Comparison of ENCODE assay signal across 1 cellular context in the genomic region with DNA sequence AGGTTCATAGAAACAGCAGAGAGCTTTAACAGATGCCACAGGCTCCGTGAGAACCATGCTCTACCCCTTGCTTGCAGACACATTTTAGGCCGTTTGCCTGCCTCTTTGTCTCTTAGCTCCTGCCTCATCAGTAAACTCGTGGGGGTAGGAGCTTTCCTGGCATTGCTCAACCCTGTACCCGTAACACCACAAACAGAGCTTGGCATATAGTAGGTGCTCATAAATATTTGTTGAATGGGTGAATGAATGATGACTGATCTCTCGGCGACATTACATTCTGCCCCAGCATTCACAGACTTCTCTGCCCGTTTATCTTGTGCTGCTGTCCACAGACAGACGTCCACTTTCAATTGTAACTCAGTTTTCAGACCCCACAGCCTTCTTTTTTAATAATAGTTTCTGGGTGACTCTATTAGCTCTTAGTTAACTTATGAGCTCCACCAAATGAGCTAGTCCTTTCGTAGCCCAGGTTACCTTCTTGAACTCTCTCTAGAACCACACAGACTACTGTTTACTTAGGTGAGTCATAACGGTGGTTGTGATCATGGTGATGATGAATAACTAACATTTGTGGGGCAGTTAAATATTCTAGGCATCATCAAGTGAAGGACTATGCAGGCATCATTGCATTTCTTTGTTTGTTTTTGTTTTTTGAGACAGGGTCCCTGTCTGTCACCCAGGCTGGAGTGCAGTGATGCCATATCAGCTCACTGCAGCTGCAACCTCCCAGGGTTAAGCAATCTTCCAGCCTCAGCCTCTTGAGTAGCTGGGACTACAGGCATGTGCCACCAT.
A peak's percentile ranks its signal among the peaks of the same experiment; 100 is the strongest.
TF ChIP-seq lines count a peak whose summit lies in the region.

No MANE protein-coding gene starts in this region.

TF ChIP-seq in A549, 52 proteins besides CTCF, POLR2A, EP300 and RAD21 (continued from another document):
- TF ChIP-seq SMC3 (IDR thresholded peaks at IDR 0.05) (peak; percentile 27), GATA3 (IDR thresholded peaks at IDR 0.05; ENCODE audit: borderline replicate concordance) (peak; percentile 84), MAFK (IDR thresholded peaks at IDR 0.05; ENCODE audit: partially characterized antibody) (peak; percentile 17), FOSB (CRISPR knock-in tag; IDR thresholded peaks at IDR 0.05) (no peak), ZNF302 (CRISPR knock-in tag; IDR thresholded peaks at IDR 0.05) (no peak), CEBPB (IDR thresholded peaks at IDR 0.05) (peak; percentile 85 to 98), RFX5 (IDR thresholded peaks at IDR 0.05) (no peak), SREBF2 (IDR thresholded peaks at IDR 0.05) (no peak), RARB (CRISPR knock-in tag; IDR thresholded peaks at IDR 0.05) (peak; percentile 76), JUNB (IDR thresholded peaks at IDR 0.05) (peak; percentile 97), CHD4 (IDR thresholded peaks at IDR 0.05; ENCODE audit: borderline replicate concordance) (no peak), FOSL2 (IDR thresholded peaks at IDR 0.05) (peak; percentile 96), FOSL2 (CRISPR knock-in tag; IDR thresholded peaks at IDR 0.05) (peak; percentile 99)
- TF ChIP-seq, protein P1, sequence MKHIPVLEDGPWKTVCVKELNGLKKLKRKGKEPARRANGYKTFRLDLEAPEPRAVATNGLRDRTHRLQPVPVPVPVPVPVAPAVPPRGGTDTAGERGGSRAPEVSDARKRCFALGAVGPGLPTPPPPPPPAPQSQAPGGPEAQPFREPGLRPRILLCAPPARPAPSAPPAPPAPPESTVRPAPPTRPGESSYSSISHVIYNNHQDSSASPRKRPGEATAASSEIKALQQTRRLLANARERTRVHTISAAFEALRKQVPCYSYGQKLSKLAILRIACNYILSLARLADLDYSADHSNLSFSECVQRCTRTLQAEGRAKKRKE (CRISPR knock-in tag; IDR thresholded peaks at IDR 0.05; ENCODE audit: low read depth), result no peak
- TF ChIP-seq, protein P2, sequence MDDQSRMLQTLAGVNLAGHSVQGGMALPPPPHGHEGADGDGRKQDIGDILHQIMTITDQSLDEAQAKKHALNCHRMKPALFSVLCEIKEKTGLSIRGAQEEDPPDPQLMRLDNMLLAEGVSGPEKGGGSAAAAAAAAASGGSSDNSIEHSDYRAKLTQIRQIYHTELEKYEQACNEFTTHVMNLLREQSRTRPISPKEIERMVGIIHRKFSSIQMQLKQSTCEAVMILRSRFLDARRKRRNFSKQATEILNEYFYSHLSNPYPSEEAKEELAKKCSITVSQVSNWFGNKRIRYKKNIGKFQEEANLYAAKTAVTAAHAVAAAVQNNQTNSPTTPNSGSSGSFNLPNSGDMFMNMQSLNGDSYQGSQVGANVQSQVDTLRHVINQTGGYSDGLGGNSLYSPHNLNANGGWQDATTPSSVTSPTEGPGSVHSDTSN (IDR thresholded peaks at IDR 0.05), result peak; percentile 13; the same call in 1 of the 2 replicates
- TF ChIP-seq, protein P3, sequence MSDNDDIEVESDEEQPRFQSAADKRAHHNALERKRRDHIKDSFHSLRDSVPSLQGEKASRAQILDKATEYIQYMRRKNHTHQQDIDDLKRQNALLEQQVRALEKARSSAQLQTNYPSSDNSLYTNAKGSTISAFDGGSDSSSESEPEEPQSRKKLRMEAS (IDR thresholded peaks at IDR 0.05), result 0 out of 2 replicates have a peak, but pooled peaks have one; percentile 57
- TF ChIP-seq, protein P4, sequence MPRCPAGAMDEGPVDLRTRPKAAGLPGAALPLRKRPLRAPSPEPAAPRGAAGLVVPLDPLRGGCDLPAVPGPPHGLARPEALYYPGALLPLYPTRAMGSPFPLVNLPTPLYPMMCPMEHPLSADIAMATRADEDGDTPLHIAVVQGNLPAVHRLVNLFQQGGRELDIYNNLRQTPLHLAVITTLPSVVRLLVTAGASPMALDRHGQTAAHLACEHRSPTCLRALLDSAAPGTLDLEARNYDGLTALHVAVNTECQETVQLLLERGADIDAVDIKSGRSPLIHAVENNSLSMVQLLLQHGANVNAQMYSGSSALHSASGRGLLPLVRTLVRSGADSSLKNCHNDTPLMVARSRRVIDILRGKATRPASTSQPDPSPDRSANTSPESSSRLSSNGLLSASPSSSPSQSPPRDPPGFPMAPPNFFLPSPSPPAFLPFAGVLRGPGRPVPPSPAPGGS (IDR thresholded peaks at IDR 0.05), result 0 out of 3 replicates have a peak, but pooled peaks have one; percentile 22
- TF ChIP-seq, protein P5, sequence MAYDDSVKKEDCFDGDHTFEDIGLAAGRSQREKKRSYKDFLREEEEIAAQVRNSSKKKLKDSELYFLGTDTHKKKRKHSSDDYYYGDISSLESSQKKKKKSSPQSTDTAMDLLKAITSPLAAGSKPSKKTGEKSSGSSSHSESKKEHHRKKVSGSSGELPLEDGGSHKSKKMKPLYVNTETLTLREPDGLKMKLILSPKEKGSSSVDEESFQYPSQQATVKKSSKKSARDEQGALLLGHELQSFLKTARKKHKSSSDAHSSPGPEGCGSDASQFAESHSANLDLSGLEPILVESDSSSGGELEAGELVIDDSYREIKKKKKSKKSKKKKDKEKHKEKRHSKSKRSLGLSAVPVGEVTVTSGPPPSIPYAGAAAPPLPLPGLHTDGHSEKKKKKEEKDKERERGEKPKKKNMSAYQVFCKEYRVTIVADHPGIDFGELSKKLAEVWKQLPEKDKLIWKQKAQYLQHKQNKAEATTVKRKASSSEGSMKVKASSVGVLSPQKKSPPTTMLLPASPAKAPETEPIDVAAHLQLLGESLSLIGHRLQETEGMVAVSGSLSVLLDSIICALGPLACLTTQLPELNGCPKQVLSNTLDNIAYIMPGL (CRISPR knock-in tag; IDR thresholded peaks at IDR 0.05; ENCODE audit: borderline replicate concordance), result no peak
- TF ChIP-seq, protein P6, sequence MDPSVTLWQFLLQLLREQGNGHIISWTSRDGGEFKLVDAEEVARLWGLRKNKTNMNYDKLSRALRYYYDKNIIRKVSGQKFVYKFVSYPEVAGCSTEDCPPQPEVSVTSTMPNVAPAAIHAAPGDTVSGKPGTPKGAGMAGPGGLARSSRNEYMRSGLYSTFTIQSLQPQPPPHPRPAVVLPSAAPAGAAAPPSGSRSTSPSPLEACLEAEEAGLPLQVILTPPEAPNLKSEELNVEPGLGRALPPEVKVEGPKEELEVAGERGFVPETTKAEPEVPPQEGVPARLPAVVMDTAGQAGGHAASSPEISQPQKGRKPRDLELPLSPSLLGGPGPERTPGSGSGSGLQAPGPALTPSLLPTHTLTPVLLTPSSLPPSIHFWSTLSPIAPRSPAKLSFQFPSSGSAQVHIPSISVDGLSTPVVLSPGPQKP (IDR thresholded peaks at IDR 0.05; ENCODE audit: low read depth, low read length), result no peak
